In the genomic region with DNA sequence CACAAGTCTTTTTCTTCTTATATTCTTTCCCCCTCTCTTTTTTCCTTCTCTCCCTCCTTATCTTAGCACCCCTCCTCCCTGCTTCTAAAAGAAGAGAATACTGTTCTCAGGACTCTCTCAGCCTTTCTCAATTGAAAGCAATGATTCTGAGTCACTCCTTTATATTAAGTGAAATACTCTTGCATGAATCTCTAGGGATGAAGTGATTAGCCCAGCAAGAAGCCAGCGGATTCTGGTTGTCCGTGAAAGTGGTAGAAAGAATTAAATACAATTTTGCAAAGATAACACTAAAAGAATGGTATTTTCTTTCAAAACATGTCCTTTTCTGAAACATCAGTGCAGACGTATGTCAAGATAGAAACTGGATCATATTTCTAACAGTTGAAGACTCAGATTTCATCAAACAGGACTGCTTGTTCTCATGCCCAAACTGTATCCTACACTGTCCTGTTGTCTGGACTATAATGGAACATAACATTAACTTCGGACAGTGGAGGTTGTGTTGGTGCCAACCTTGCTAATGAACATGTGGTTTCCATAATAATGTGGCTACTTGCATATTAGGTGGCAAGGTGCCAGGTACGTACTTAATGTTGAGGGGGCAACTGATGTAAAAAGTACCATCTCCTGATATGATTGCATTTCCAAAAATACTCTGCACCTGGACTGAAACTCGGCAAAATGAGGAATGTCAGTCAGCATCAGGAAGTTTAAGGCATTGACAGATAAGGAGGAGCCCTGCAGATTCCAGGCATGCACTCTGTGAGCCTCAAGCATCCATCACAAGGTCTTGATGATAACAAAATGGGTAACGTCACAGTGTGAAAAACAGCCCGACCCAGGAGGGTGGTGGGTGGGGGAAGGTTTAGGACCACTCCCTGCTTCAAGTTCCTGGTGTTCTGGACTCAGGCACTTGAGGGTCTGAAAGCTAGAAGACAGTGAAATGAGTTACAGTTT, we compare ENCODE assay signal across 16 cellular contexts.
DNase-seq lines count a peak whose midpoint lies in the region; ATAC-seq and TF ChIP-seq lines count a peak whose summit lies in the region.
"Had no signal": no experiment of that assay in that cellular context is flagged by ENCODE, and none has a peak within 500 bp of the region (broad histone marks: within the 10 kb centered on the region; RNA-seq: fewer than 3 reads in every experiment).

No MANE protein-coding gene starts in this region.

- TF ChIP-seq POLR2A in gastrocnemius medialis (IDR thresholded peaks at IDR 0.05): no peak

- no TSS peak for BruUV-seq in PC-9 (replicated peaks; lab: Mats Ljungman, UMichigan)

- H3K36me3 ChIP-seq in gastrocnemius medialis: no peaks in the 10 kb centered on the region
- no peaks in the 10 kb centered on the region for H3K36me3 ChIP-seq in HAP-1 (replicated peaks)
- H3K36me3 ChIP-seq in PC-9 (ENCODE audit: low read depth): no peaks in the 10 kb centered on the region
- H3K36me3 ChIP-seq: spleen had no signal

- H4K20me1 ChIP-seq in PC-9 (ENCODE audit: insufficient read depth): no peaks in the 10 kb centered on the region

- H3K27ac ChIP-seq in gastrocnemius medialis: peak overlapping the region in 3 of 4 donors; percentile 30 to 73 (median 58)
- H3K27ac ChIP-seq in PC-9: no peak overlapping the region
- H3K27ac ChIP-seq: spleen, VCaP had no signal

- POLR2A ChIA-PET in PC-9 (lab: Charles Lee; ENCODE audit: unreplicated experiment): interaction anchor here (0.7 kb wide), 1 partner anchor 254 kb away, joined by 7 read pairs; no protein-coding TSS in a partner anchor

- H3K27me3 ChIP-seq in gastrocnemius medialis: no peaks in the 10 kb centered on the region
- H3K27me3 ChIP-seq in HAP-1 (ENCODE audit: low read depth): no peaks in the 10 kb centered on the region
- H3K27me3 ChIP-seq in PC-9 (ENCODE audit: insufficient read depth, low read depth): no peaks in the 10 kb centered on the region
- H3K27me3 ChIP-seq: spleen had no signal

- peaks cover 9% of the 10 kb centered on the region for H3K9me2 ChIP-seq in PC-9 (ENCODE audit: insufficient read depth)

- no peak overlapping the region for H3K4me3 ChIP-seq in gastrocnemius medialis
- H3K4me3 ChIP-seq in HAP-1: no peak overlapping the region
- H3K4me3 ChIP-seq in PC-9: no peak overlapping the region
- H3K4me3 ChIP-seq: spleen had no signal

- H3K9me3 ChIP-seq in gastrocnemius medialis (no peaks in the 10 kb centered on the region), HAP-1 (no peaks in the 10 kb centered on the region), PC-9 (ENCODE audit: insufficient read depth, low read depth) (no peaks in the 10 kb centered on the region)
- H3K9me3 ChIP-seq: spleen had no signal

- intact Hi-C loops in gastrocnemius medialis (cut with DNase I; ENCODE audit: low total_unique reads): no loop called here
- intact Hi-C loops in PC-9 (cut with micrococcal nuclease; ENCODE audit: unreplicated experiment): no loop called here

- no peaks in the 10 kb centered on the region for H3F3A ChIP-seq in PC-9 (ENCODE audit: insufficient read depth, low read depth)

- no peaks in the 10 kb centered on the region for H3K79me2 ChIP-seq in PC-9 (ENCODE audit: low read depth)

- peak; percentile 93 to 95 for ATAC-seq in gastrocnemius medialis
- ATAC-seq: CD8-positive, alpha-beta T cell; natural killer cell treated with Interleukin-12 subunit alpha and Interleukin-12 subunit beta and Interleukin-15 and Interleukin-18, amount 100 ng/mL, for 72 hours had no signal

- DNase-seq in LHCN-M2 (ENCODE audit: low read depth) (peak; percentile 69), amniotic stem cell (lab: John Stamatoyannopoulos, UW) (peak; percentile 6), globus pallidus (ENCODE audit: low spot score) (peak; percentile 33), gastrocnemius medialis (peak in 1 of 2 donors; percentile 11), HAP-1 (ENCODE audit: low spot score in 2 of 2) (no peak), NCI-H146 treated with DMSO at 0.1 percent for 48 hours (lab: John Stamatoyannopoulos, UW; ENCODE audit: unreplicated experiment) (no peak), PC-9 (no peak), NCI-H2029 treated with DMSO at 0.1 percent for 48 hours (lab: John Stamatoyannopoulos, UW) (no peak)
- DNase-seq: activated naive CD8-positive, alpha-beta T cell treated with anti-CD3 and anti-CD28 coated beads, Interleukin-2, amount 10 ng/mL, durations not matched to agents 7 days and 5 days; CD8-positive, alpha-beta T cell; GDM1; KG1; NCI-H1694 treated with DMSO at 0.1 percent for 48 hours; spleen had no signal

- H2AFZ ChIP-seq in PC-9: no peak overlapping the region

- TF ChIP-seq CTCF in gastrocnemius medialis (IDR thresholded peaks at IDR 0.05 in 4 of 5, conservative IDR thresholded peaks at IDR 0.05 in 1 of 5): no peak
- TF ChIP-seq CTCF in PC-9 (conservative IDR thresholded peaks at IDR 0.05): no peak

- in situ Hi-C loops in gastrocnemius medialis (cut with MboI; ENCODE audit: low sequenced_read_pairs in 4 of 4) (no loop called here), HAP-1 (cut with MboI; ENCODE audit: low sequenced_read_pairs) (no loop called here)

- no peak overlapping the region for H3K4me2 ChIP-seq in PC-9

- CTCF ChIA-PET in PC-9 (lab: Charles Lee): no interaction called here

- H3K4me1 ChIP-seq in gastrocnemius medialis: peaks cover 8 to 19% of the 10 kb centered on the region in 2 donors
- no peaks in the 10 kb centered on the region for H3K4me1 ChIP-seq in HAP-1
- no peaks in the 10 kb centered on the region for H3K4me1 ChIP-seq in PC-9 (replicated peaks; ENCODE audit: insufficient read depth)
- H3K4me1 ChIP-seq: spleen had no signal

Comparison
In these comparisons a context has a peak if more than half of its experiments do, and no peak if none do; other contexts are left out.
1. DNase-seq: peak in LHCN-M2 (single experiment), amniotic stem cell (single experiment) and globus pallidus (single experiment); none in HAP-1 (0 of 2), NCI-H146 treated with DMSO at 0.1 percent for 48 hours (single experiment), PC-9 (0 of 2) and NCI-H2029 treated with DMSO at 0.1 percent for 48 hours (single experiment).